ENCODE assay signal across 1 cellular context in the genomic region with DNA sequence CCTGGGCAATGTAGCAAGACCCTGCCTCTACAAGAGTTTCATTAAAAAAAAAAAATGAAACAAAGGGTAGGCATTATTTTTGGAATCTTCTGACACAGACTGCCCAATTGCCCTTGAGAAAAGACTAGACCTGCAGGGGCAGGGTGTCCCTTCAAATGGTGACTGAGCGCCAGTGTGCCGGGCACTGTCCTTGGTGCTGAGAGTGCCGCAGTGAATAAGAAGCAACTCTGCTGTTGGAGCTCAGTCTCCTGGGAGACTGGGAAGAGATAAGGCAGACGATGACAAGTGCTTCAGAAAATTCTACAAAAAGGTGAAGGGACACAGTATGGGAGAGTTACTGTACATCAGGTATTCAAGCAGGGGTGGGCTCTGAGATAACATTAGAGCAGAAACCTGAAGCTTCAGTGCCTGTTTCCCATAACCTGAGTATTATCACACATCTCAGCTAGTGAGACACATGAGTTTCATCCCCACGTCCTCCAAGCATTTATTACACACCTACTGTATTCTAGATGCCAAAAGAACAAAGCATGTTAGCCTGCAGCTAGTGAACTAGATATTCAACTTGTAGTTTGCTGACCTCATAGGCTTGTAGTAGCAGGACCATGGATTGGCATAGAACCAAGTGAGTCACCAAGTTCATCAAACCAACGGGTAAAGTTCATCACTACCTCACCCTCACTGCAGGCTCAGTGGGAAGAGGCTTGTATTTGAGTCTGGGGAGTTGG.
TF ChIP-seq lines count a peak whose summit lies in the region.

No MANE protein-coding gene starts in this region.

TF ChIP-seq in HEK293, 187 proteins besides CTCF, POLR2A, EP300 and RAD21 (continued from another document and continues in another):
- TF ChIP-seq, protein P1, sequence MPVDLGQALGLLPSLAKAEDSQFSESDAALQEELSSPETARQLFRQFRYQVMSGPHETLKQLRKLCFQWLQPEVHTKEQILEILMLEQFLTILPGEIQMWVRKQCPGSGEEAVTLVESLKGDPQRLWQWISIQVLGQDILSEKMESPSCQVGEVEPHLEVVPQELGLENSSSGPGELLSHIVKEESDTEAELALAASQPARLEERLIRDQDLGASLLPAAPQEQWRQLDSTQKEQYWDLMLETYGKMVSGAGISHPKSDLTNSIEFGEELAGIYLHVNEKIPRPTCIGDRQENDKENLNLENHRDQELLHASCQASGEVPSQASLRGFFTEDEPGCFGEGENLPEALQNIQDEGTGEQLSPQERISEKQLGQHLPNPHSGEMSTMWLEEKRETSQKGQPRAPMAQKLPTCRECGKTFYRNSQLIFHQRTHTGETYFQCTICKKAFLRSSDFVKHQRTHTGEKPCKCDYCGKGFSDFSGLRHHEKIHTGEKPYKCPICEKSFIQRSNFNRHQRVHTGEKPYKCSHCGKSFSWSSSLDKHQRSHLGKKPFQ (tag by site-specific recombination; IDR thresholded peaks at IDR 0.05), result no peak
- TF ChIP-seq SCRT2 (tag by site-specific recombination; IDR thresholded peaks at IDR 0.05) (peak; percentile 89; the same call in 1 of the 2 replicates), SP7 (tag by site-specific recombination; IDR thresholded peaks at IDR 0.05) (peak; percentile 68; the same call in 1 of the 2 replicates), ZNF701 (tag by site-specific recombination; IDR thresholded peaks at IDR 0.05) (no peak), ZNF558 (tag by site-specific recombination; IDR thresholded peaks at IDR 0.05) (0 out of 2 replicates have a peak, but pooled peaks have one; percentile 38), ZNF521 (tag by site-specific recombination; IDR thresholded peaks at IDR 0.05) (no peak), ZNF571 (tag by site-specific recombination; IDR thresholded peaks at IDR 0.05) (no peak), ZNF37A (tag by site-specific recombination; IDR thresholded peaks at IDR 0.05) (no peak), ZNF2 (tag by site-specific recombination; IDR thresholded peaks at IDR 0.05) (no peak), ZEB2 (tag by site-specific recombination; IDR thresholded peaks at IDR 0.05) (no peak; the same call in 1 of the 2 replicates), ZBTB1 (tag by site-specific recombination; IDR thresholded peaks at IDR 0.05) (no peak), ZFP69B (tag by site-specific recombination; IDR thresholded peaks at IDR 0.05) (no peak), ZNF202 (tag by site-specific recombination; IDR thresholded peaks at IDR 0.05; ENCODE audit: borderline replicate concordance) (no peak), ZNF776 (tag by site-specific recombination; IDR thresholded peaks at IDR 0.05; ENCODE audit: borderline replicate concordance) (no peak), ZNF600 (tag by site-specific recombination; IDR thresholded peaks at IDR 0.05) (0 out of 2 replicates have a peak, but pooled peaks have one; percentile 26), ZNF792 (tag by site-specific recombination; IDR thresholded peaks at IDR 0.05) (peak; percentile 86), HOXD13 (CRISPR knock-in tag; IDR thresholded peaks at IDR 0.05; ENCODE audit: borderline replicate concordance) (no peak), ZNF596 (tag by site-specific recombination; IDR thresholded peaks at IDR 0.05) (no peak), ZNF19 (tag by site-specific recombination; IDR thresholded peaks at IDR 0.05; ENCODE audit: low read depth) (no peak), BCL11B (tag by site-specific recombination; IDR thresholded peaks at IDR 0.05; ENCODE audit: low read depth) (no peak), ZNF791 (tag by site-specific recombination; IDR thresholded peaks at IDR 0.05) (no peak), ZNF560 (tag by site-specific recombination; IDR thresholded peaks at IDR 0.05; ENCODE audit: borderline replicate concordance) (no peak), ZNF48 (tag by site-specific recombination; IDR thresholded peaks at IDR 0.05) (no peak), ZNF239 (tag by site-specific recombination; IDR thresholded peaks at IDR 0.05) (no peak), RBAK (tag by site-specific recombination; IDR thresholded peaks at IDR 0.05) (no peak), ZNF175 (tag by site-specific recombination; IDR thresholded peaks at IDR 0.05) (no peak), FEZF1 (tag by site-specific recombination; IDR thresholded peaks at IDR 0.05) (no peak), SP3 (tag by site-specific recombination; IDR thresholded peaks at IDR 0.05) (no peak), ZNF211 (tag by site-specific recombination; IDR thresholded peaks at IDR 0.05; ENCODE audit: low read depth) (no peak), GLI4 (tag by site-specific recombination; IDR thresholded peaks at IDR 0.05) (no peak), ZBTB8A (tag by site-specific recombination; IDR thresholded peaks at IDR 0.05) (no peak)
- TF ChIP-seq, protein P2, sequence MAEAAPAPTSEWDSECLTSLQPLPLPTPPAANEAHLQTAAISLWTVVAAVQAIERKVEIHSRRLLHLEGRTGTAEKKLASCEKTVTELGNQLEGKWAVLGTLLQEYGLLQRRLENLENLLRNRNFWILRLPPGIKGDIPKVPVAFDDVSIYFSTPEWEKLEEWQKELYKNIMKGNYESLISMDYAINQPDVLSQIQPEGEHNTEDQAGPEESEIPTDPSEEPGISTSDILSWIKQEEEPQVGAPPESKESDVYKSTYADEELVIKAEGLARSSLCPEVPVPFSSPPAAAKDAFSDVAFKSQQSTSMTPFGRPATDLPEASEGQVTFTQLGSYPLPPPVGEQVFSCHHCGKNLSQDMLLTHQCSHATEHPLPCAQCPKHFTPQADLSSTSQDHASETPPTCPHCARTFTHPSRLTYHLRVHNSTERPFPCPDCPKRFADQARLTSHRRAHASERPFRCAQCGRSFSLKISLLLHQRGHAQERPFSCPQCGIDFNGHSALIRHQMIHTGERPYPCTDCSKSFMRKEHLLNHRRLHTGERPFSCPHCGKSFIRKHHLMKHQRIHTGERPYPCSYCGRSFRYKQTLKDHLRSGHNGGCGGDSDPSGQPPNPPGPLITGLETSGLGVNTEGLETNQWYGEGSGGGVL (tag by site-specific recombination; IDR thresholded peaks at IDR 0.05), result no peak
- TF ChIP-seq, protein P3, sequence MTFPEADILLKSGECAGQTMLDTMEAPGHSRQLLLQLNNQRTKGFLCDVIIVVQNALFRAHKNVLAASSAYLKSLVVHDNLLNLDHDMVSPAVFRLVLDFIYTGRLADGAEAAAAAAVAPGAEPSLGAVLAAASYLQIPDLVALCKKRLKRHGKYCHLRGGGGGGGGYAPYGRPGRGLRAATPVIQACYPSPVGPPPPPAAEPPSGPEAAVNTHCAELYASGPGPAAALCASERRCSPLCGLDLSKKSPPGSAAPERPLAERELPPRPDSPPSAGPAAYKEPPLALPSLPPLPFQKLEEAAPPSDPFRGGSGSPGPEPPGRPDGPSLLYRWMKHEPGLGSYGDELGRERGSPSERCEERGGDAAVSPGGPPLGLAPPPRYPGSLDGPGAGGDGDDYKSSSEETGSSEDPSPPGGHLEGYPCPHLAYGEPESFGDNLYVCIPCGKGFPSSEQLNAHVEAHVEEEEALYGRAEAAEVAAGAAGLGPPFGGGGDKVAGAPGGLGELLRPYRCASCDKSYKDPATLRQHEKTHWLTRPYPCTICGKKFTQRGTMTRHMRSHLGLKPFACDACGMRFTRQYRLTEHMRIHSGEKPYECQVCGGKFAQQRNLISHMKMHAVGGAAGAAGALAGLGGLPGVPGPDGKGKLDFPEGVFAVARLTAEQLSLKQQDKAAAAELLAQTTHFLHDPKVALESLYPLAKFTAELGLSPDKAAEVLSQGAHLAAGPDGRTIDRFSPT (tag by site-specific recombination; IDR thresholded peaks at IDR 0.05), result no peak
- TF ChIP-seq, protein P4, sequence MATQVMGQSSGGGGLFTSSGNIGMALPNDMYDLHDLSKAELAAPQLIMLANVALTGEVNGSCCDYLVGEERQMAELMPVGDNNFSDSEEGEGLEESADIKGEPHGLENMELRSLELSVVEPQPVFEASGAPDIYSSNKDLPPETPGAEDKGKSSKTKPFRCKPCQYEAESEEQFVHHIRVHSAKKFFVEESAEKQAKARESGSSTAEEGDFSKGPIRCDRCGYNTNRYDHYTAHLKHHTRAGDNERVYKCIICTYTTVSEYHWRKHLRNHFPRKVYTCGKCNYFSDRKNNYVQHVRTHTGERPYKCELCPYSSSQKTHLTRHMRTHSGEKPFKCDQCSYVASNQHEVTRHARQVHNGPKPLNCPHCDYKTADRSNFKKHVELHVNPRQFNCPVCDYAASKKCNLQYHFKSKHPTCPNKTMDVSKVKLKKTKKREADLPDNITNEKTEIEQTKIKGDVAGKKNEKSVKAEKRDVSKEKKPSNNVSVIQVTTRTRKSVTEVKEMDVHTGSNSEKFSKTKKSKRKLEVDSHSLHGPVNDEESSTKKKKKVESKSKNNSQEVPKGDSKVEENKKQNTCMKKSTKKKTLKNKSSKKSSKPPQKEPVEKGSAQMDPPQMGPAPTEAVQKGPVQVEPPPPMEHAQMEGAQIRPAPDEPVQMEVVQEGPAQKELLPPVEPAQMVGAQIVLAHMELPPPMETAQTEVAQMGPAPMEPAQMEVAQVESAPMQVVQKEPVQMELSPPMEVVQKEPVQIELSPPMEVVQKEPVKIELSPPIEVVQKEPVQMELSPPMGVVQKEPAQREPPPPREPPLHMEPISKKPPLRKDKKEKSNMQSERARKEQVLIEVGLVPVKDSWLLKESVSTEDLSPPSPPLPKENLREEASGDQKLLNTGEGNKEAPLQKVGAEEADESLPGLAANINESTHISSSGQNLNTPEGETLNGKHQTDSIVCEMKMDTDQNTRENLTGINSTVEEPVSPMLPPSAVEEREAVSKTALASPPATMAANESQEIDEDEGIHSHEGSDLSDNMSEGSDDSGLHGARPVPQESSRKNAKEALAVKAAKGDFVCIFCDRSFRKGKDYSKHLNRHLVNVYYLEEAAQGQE (tag by site-specific recombination; IDR thresholded peaks at IDR 0.05), result peak; percentile 96
- TF ChIP-seq, protein P5, sequence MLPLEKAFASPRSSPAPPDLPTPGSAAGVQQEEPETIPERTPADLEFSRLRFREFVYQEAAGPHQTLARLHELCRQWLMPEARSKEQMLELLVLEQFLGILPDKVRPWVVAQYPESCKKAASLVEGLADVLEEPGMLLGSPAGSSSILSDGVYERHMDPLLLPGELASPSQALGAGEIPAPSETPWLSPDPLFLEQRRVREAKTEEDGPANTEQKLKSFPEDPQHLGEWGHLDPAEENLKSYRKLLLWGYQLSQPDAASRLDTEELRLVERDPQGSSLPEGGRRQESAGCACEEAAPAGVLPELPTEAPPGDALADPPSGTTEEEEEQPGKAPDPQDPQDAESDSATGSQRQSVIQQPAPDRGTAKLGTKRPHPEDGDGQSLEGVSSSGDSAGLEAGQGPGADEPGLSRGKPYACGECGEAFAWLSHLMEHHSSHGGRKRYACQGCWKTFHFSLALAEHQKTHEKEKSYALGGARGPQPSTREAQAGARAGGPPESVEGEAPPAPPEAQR (tag by site-specific recombination; IDR thresholded peaks at IDR 0.05), result no peak
- TF ChIP-seq, protein P6, sequence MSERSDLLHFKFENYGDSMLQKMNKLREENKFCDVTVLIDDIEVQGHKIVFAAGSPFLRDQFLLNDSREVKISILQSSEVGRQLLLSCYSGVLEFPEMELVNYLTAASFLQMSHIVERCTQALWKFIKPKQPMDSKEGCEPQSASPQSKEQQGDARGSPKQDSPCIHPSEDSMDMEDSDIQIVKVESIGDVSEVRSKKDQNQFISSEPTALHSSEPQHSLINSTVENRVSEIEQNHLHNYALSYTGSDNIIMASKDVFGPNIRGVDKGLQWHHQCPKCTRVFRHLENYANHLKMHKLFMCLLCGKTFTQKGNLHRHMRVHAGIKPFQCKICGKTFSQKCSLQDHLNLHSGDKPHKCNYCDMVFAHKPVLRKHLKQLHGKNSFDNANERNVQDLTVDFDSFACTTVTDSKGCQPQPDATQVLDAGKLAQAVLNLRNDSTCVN (tag by site-specific recombination; optimal IDR thresholded peaks at IDR 0.05), result no peak
- TF ChIP-seq, protein P7, sequence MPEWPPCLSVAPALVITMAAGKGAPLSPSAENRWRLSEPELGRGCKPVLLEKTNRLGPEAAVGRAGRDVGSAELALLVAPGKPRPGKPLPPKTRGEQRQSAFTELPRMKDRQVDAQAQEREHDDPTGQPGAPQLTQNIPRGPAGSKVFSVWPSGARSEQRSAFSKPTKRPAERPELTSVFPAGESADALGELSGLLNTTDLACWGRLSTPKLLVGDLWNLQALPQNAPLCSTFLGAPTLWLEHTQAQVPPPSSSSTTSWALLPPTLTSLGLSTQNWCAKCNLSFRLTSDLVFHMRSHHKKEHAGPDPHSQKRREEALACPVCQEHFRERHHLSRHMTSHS (tag by site-specific recombination; IDR thresholded peaks at IDR 0.05), result no peak
- TF ChIP-seq, protein P8, sequence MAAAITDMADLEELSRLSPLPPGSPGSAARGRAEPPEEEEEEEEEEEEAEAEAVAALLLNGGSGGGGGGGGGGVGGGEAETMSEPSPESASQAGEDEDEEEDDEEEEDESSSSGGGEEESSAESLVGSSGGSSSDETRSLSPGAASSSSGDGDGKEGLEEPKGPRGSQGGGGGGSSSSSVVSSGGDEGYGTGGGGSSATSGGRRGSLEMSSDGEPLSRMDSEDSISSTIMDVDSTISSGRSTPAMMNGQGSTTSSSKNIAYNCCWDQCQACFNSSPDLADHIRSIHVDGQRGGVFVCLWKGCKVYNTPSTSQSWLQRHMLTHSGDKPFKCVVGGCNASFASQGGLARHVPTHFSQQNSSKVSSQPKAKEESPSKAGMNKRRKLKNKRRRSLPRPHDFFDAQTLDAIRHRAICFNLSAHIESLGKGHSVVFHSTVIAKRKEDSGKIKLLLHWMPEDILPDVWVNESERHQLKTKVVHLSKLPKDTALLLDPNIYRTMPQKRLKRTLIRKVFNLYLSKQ (tag by site-specific recombination; IDR thresholded peaks at IDR 0.05; ENCODE audit: borderline replicate concordance), result no peak
- TF ChIP-seq, protein P9, sequence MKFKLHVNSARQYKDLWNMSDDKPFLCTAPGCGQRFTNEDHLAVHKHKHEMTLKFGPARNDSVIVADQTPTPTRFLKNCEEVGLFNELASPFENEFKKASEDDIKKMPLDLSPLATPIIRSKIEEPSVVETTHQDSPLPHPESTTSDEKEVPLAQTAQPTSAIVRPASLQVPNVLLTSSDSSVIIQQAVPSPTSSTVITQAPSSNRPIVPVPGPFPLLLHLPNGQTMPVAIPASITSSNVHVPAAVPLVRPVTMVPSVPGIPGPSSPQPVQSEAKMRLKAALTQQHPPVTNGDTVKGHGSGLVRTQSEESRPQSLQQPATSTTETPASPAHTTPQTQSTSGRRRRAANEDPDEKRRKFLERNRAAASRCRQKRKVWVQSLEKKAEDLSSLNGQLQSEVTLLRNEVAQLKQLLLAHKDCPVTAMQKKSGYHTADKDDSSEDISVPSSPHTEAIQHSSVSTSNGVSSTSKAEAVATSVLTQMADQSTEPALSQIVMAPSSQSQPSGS (tag by site-specific recombination; IDR thresholded peaks at IDR 0.05; ENCODE audit: low read depth), result 0 out of 2 replicates have a peak, but pooled peaks have one; percentile 11
- TF ChIP-seq, protein P10, sequence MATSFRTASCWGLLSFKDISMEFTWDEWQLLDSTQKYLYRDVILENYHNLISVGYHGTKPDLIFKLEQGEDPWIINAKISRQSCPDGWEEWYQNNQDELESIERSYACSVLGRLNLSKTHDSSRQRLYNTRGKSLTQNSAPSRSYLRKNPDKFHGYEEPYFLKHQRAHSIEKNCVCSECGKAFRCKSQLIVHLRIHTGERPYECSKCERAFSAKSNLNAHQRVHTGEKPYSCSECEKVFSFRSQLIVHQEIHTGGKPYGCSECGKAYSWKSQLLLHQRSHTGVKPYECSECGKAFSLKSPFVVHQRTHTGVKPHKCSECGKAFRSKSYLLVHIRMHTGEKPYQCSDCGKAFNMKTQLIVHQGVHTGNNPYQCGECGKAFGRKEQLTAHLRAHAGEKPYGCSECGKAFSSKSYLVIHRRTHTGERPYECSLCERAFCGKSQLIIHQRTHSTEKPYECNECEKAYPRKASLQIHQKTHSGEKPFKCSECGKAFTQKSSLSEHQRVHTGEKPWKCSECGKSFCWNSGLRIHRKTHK (tag by site-specific recombination; IDR thresholded peaks at IDR 0.05), result no peak
